8 cellular contexts compared by ENCODE assay signal in genomic region chr6:31666337-31666960, GRCh38. TPM values are rescaled to one million over a fixed set of nuclear protein-coding genes. Genes with fewer than 3 reads are reported as not detected.
A peak's percentile ranks its signal among the peaks of the same experiment; 100 is the strongest.
DNase-seq lines count a peak whose midpoint lies in the region; ATAC-seq lines count a peak whose summit lies in the region.

No MANE protein-coding gene starts in this region.

- H3K36me3 ChIP-seq in iPS-20b (ENCODE audit: insufficient read depth, low read depth, low read length) (peaks cover 72% of the 10 kb centered on the region), subcutaneous abdominal adipose tissue (ENCODE audit: control insufficient read depth in 5 of 5, insufficient read depth in 5 of 5, low read length in 5 of 5) (peaks cover 4 to 57% (median 51%) of the 10 kb centered on the region in 5 donors)

- H3K4me1 ChIP-seq in iPS-20b (ENCODE audit: insufficient read depth, low read length) (peaks cover 3% of the 10 kb centered on the region; the same call in 1 of the 2 replicates), subcutaneous abdominal adipose tissue (ENCODE audit: control insufficient read depth in 5 of 5, insufficient read depth in 5 of 5, low read length in 5 of 5) (peaks cover 9 to 47% (median 34%) of the 10 kb centered on the region in 5 donors)

- H3K4me3 Mint-ChIP-seq in activated T-helper 17 cell treated with anti-CD3 and anti-CD28 coated beads, Interleukin-2, amount 50 U/mL, for 72 hours = peak overlapping the region; percentile 96

- peak; percentile 14 for DNase-seq in NOMO-1 treated with DMSO at 0.1 percent for 48 hours (lab: John Stamatoyannopoulos, UW; ENCODE audit: unreplicated experiment)
- no peak for DNase-seq in NOMO-1 treated with dmso at 0.1 percent for 144 hours (lab: John Stamatoyannopoulos, UW; ENCODE audit: unreplicated experiment)
- no peak for DNase-seq in NCI-H2227 (lab: John Stamatoyannopoulos, UW; ENCODE audit: unreplicated experiment)
- DNase-seq in NCI-H1436 treated with DMSO at 0.1 percent for 48 hours (lab: John Stamatoyannopoulos, UW) = no peak
- no peak for DNase-seq in activated CD4-positive, alpha-beta T cell treated with anti-CD3 and anti-CD28 coated beads for 4 hours

- no peaks in the 10 kb centered on the region for H3K9me3 Mint-ChIP-seq in activated T-helper 17 cell treated with anti-CD3 and anti-CD28 coated beads, Interleukin-2, amount 50 U/mL, for 72 hours

- peak overlapping the region; percentile 89 for H3K9ac ChIP-seq in iPS-20b (ENCODE audit: low read depth, low read length)
- peak overlapping the region; percentile 88 to 97 (median 96) for H3K9ac ChIP-seq in subcutaneous abdominal adipose tissue (ENCODE audit: low read length in 5 of 5)

- peak overlapping the region; percentile 96 for H3K4me3 ChIP-seq in iPS-20b (ENCODE audit: low read length)
- H3K4me3 ChIP-seq in subcutaneous abdominal adipose tissue (ENCODE audit: low read depth in 1 of 5, low read length in 5 of 5) = peak overlapping the region; percentile 90 to 96 (median 92)

- H3K27me3 ChIP-seq in iPS-20b (ENCODE audit: insufficient read depth, low read length) (no peaks in the 10 kb centered on the region), subcutaneous abdominal adipose tissue (ENCODE audit: control insufficient read depth in 5 of 5, insufficient read depth in 4 of 5, low read length in 5 of 5) (no peaks in the 10 kb centered on the region)

- H3K27ac ChIP-seq in iPS-20b (ENCODE audit: low read length) = peak overlapping the region; percentile 23
- peak overlapping the region; percentile 97 for H3K27ac ChIP-seq in subcutaneous abdominal adipose tissue (ENCODE audit: low read depth, low read length)

- no peak for ATAC-seq in activated T-helper 17 cell treated with anti-CD3 and anti-CD28 coated beads, Interleukin-2, amount 50 U/mL, for 72 hours (replicated peaks)

- H3K9me3 ChIP-seq in iPS-20b (ENCODE audit: insufficient read depth, low read depth, low read length) = no peaks in the 10 kb centered on the region
- no peaks in the 10 kb centered on the region for H3K9me3 ChIP-seq in subcutaneous abdominal adipose tissue (ENCODE audit: control insufficient read depth in 5 of 5, low read length in 5 of 5)

- H3K36me3 Mint-ChIP-seq in activated T-helper 17 cell treated with anti-CD3 and anti-CD28 coated beads, Interleukin-2, amount 50 U/mL, for 72 hours (ENCODE audit: low read depth) = peaks cover 96% of the 10 kb centered on the region

- H3K4me1 Mint-ChIP-seq in activated T-helper 17 cell treated with anti-CD3 and anti-CD28 coated beads, Interleukin-2, amount 50 U/mL, for 72 hours = peaks cover 23% of the 10 kb centered on the region

- H3K27me3 Mint-ChIP-seq in activated T-helper 17 cell treated with anti-CD3 and anti-CD28 coated beads, Interleukin-2, amount 50 U/mL, for 72 hours = no peaks in the 10 kb centered on the region

- H3K27ac Mint-ChIP-seq in activated T-helper 17 cell treated with anti-CD3 and anti-CD28 coated beads, Interleukin-2, amount 50 U/mL, for 72 hours = peak overlapping the region; percentile 97

RNA-seq across cellular contexts. Expression of gene CSNK2B, which starts 0.6 kb away (rescaled TPM):
- total RNA-seq in activated T-helper 17 cell treated with anti-CD3 and anti-CD28 coated beads, Interleukin-2, amount 50 U/mL, for 72 hours = 100 to 1,000 TPM; 204 to 245 TPM

RNA-seq across cellular contexts. Expression of gene GPANK1, which starts 1.7 kb away (rescaled TPM):
- 10 to 100 TPM; 30.1 to 39.0 TPM for total RNA-seq in activated T-helper 17 cell treated with anti-CD3 and anti-CD28 coated beads, Interleukin-2, amount 50 U/mL, for 72 hours

RNA-seq across cellular contexts. Expression of gene LY6G5B, which starts 3.3 kb away (rescaled TPM):
- total RNA-seq in activated T-helper 17 cell treated with anti-CD3 and anti-CD28 coated beads, Interleukin-2, amount 50 U/mL, for 72 hours = 10 to 100 TPM; 25.3 to 28.1 TPM

RNA-seq across cellular contexts. Expression of gene C6orf47, which starts 5.9 kb away (rescaled TPM):
- total RNA-seq in activated T-helper 17 cell treated with anti-CD3 and anti-CD28 coated beads, Interleukin-2, amount 50 U/mL, for 72 hours = 10 to 100 TPM; 16.2 to 21.0 TPM

RNA-seq across cellular contexts. Expression of gene APOM, which starts 10.8 kb away (rescaled TPM):
- 1 to 10 TPM in 1 of 2 donors, under 1 TPM in 1; 0.76 to 1.3 TPM for total RNA-seq in activated T-helper 17 cell treated with anti-CD3 and anti-CD28 coated beads, Interleukin-2, amount 50 U/mL, for 72 hours
